Comparison of ENCODE assay signal across 8 cellular contexts in the genomic region with DNA sequence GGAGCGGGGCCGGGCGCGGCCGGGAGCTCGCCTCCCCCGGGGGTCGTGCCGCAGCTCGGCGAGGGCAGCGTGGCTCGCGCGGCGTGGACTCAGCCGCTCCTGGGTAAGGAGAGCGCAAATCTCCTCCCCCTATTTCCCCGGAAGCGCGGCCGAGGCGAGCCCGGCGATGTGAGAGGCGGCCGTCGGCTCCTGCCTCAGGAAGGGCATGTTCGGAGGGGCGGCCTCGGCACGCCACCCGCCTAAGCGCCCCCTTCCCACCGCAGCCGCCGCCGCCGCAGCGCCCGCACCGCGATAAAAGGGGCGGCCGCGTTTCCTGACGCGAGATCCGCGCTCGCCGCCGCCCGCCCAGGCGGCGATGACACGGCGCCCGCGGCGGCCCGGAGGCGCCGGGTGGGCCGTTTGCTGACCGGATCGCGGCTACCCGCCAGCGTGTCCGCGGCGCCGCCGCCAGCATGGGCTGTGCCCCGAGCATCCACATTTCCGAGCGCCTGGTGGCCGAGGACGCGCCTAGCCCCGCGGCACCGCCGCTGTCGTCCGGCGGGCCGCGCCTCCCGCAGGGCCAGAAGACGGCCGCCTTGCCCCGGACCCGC. TPM values are rescaled to one million over a fixed set of nuclear protein-coding genes. Genes with fewer than 3 reads are reported as not detected.
A peak's percentile ranks its signal among the peaks of the same experiment; 100 is the strongest.
DNase-seq lines count a peak whose midpoint lies in the region; ATAC-seq and TF ChIP-seq lines count a peak whose summit lies in the region.

A gene with protein sequence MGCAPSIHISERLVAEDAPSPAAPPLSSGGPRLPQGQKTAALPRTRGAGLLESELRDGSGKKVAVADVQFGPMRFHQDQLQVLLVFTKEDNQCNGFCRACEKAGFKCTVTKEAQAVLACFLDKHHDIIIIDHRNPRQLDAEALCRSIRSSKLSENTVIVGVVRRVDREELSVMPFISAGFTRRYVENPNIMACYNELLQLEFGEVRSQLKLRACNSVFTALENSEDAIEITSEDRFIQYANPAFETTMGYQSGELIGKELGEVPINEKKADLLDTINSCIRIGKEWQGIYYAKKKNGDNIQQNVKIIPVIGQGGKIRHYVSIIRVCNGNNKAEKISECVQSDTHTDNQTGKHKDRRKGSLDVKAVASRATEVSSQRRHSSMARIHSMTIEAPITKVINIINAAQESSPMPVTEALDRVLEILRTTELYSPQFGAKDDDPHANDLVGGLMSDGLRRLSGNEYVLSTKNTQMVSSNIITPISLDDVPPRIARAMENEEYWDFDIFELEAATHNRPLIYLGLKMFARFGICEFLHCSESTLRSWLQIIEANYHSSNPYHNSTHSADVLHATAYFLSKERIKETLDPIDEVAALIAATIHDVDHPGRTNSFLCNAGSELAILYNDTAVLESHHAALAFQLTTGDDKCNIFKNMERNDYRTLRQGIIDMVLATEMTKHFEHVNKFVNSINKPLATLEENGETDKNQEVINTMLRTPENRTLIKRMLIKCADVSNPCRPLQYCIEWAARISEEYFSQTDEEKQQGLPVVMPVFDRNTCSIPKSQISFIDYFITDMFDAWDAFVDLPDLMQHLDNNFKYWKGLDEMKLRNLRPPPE (plus strand): TSS at position 146 of the 590 bp plus-strand sequence. CDS start 307 bp downstream, at position 453.

- peaks cover 40% of the 10 kb centered on the region for H3K79me2 ChIP-seq in ACC112 (ENCODE audit: control insufficient read depth, insufficient read depth, low read length, unreplicated experiment)

- H3K9me3 ChIP-seq in right atrium auricular region, result no peaks in the 10 kb centered on the region

- H3K36me3 ChIP-seq in ACC112 (ENCODE audit: insufficient read depth, low read length) (no peaks in the 10 kb centered on the region), right atrium auricular region (no peaks in the 10 kb centered on the region)

- H3K27me3 ChIP-seq in ACC112 (ENCODE audit: insufficient read depth, low read length) (no peaks in the 10 kb centered on the region), right atrium auricular region (no peaks in the 10 kb centered on the region)

- 0 to 1% (median 1%) methylated on average over 44 to 95 of the region's 95 CpGs for WGBS in adipose tissue, 3 donors

- DNase-seq in OCI-M1 (lab: John Stamatoyannopoulos, UW) (peak; percentile 64), right atrium auricular region (ENCODE audit: low spot score) (no peak), retinal pigment epithelial cell (ENCODE audit: low read depth) (no peak), AML-193 (lab: John Stamatoyannopoulos, UW) (no peak)

- H2AFZ ChIP-seq in ACC112 (ENCODE audit: low read length, unreplicated experiment), result peak within 1 kb of the TSS; percentile 96

- H3K4me3 ChIP-seq in ACC112 (ENCODE audit: low read depth, low read length) (peak within 1 kb of the TSS; percentile 97), right atrium auricular region (peak within 1 kb of the TSS; percentile 80 to 85), retinal pigment epithelial cell (ENCODE audit: low read length) (peak within 1 kb of the TSS; percentile 84)

- TF ChIP-seq POLR2A in GM18505 (IDR thresholded peaks at IDR 0.05; ENCODE audit: borderline replicate concordance, extremely low read depth, insufficient read depth, insufficient read length), result no peak

- ATAC-seq in GM18505 (IDR thresholded peaks at IDR 0.05; ENCODE audit: unreplicated experiment), result peak; percentile 11
- peak; percentile 16 for ATAC-seq in HG02884 (IDR thresholded peaks at IDR 0.05; ENCODE audit: unreplicated experiment)

- TF ChIP-seq CTCF in right atrium auricular region (IDR thresholded peaks at IDR 0.05) (no peak), retinal pigment epithelial cell (conservative IDR thresholded peaks at IDR 0.05; ENCODE audit: low read depth, low read length) (no peak)

- H3K4me1 ChIP-seq in ACC112 (ENCODE audit: control insufficient read depth, insufficient read depth, low read length, unreplicated experiment), result peaks cover 14% of the 10 kb centered on the region
- H3K4me1 ChIP-seq in right atrium auricular region, result peaks cover 7 to 46% of the 10 kb centered on the region in 2 donors

- H3K27ac ChIP-seq in ACC112 (ENCODE audit: low read depth, low read length) (peak within 1 kb of the TSS; percentile 81), adipose tissue (ENCODE audit: low read depth, low read length) (peak within 1 kb of the TSS; percentile 19), right atrium auricular region (peak within 1 kb of the TSS; percentile 97 to 99)

RNA-seq across cellular contexts. Expression of the gene that starts here (rescaled TPM):
- polyA plus RNA-seq in adipose tissue, result 10 to 100 TPM in 2 of 3 donors, 1 to 10 TPM in 1; 9.0 to 24.2 (median 19.4) TPM
- total RNA-seq in right atrium auricular region, result 10 to 100 TPM; 19.2 to 23.2 TPM

Comparison
In these comparisons a context has a peak if more than half of its experiments do, and no peak if none do; other contexts are left out.
1. H3K27ac ChIP-seq: peak in every context shown above with its lines; median percentile 98 in right atrium auricular region; 81 in ACC112; 19 in adipose tissue.